ENCODE assay signal across 29 cellular contexts in genomic region chr10:80451132-80451531, GRCh38.
"Had no signal": no experiment of that assay in that cellular context is flagged by ENCODE, and none has a peak within 500 bp of the region (broad histone marks: within the 10 kb centered on the region; RNA-seq: fewer than 3 reads in every experiment).

No MANE protein-coding gene starts in this region.

- H3K27ac ChIP-seq: left lung, lower lobe of right lung, pancreas, prostate gland, stomach, suprapubic skin, uterus had no signal

- ATAC-seq: left colon; left lung; lower lobe of right lung; naive thymus-derived CD8-positive, alpha-beta T cell; pancreas; right cardiac atrium; sciatic nerve; stimulated activated naive B cell treated with anti-CD40 and anti-IgM and Interleukin-4, amounts not matched to agents 10 μg/mL and 1 μg/mL and 100 μg/mL, for 72 hours; stimulated activated naive CD8-positive, alpha-beta T cell treated with anti-CD3 and anti-CD28 coated beads, Interleukin-15, Interleukin-2, amounts not matched to agents 100 U/mL and 50 U/mL, for 24 hours had no signal

- H3K4me3 Mint-ChIP-seq: immature natural killer cell; naive thymus-derived CD8-positive, alpha-beta T cell; nephron; neural crest cell; stimulated activated naive B cell treated with anti-CD40 and anti-IgM and Interleukin-4, amounts not matched to agents 10 μg/mL and 1 μg/mL and 100 μg/mL, for 72 hours; type B pancreatic cell had no signal

- DNase-seq: immature natural killer cell; kidney; left colon; left lung; lower lobe of right lung; mammary epithelial cell; mesenchymal stem cell; naive thymus-derived CD8-positive, alpha-beta T cell; nucleus accumbens; pancreas; retina; right cardiac atrium; stimulated activated CD4-positive, alpha-beta T cell treated with anti-CD3 and anti-CD28 coated beads, Interleukin-12 subunit alpha, Interleukin-12 subunit beta, amount 100 ng/mL, for 4 hours; stimulated activated CD4-positive, alpha-beta T cell treated with anti-CD3 and anti-CD28 coated beads, Interleukin-15, amount 100 ng/mL, for 24 hours; stimulated activated CD4-positive, alpha-beta T cell treated with anti-CD3 and anti-CD28 coated beads, Interleukin-2, amount 100 ng/mL, for 24 hours; stimulated activated CD4-positive, alpha-beta T cell treated with anti-CD3 and anti-CD28 coated beads, Interleukin-4, amount 100 ng/mL, for 1 hour; stimulated activated naive B cell treated with anti-CD40 and anti-IgM and Interleukin-4, amounts not matched to agents 10 μg/mL and 1 μg/mL and 100 μg/mL, for 72 hours; stimulated activated naive CD8-positive, alpha-beta T cell treated with anti-CD3 and anti-CD28 coated beads, Interleukin-15, Interleukin-2, amounts not matched to agents 100 U/mL and 50 U/mL, for 24 hours; stomach; uterus had no signal

- H3K36me3 ChIP-seq: left lung, lower lobe of right lung, pancreas, prostate gland, stomach, suprapubic skin, tibial nerve, uterus had no signal

- H3K27me3 ChIP-seq: left lung, pancreas, stomach, suprapubic skin, tibial nerve, uterus had no signal

- H3K27me3 Mint-ChIP-seq: naive thymus-derived CD8-positive, alpha-beta T cell; stimulated activated naive B cell treated with anti-CD40 and anti-IgM and Interleukin-4, amounts not matched to agents 10 μg/mL and 1 μg/mL and 100 μg/mL, for 72 hours; type B pancreatic cell had no signal

- H3K4me1 ChIP-seq: prostate gland had no signal

- H3K9me3 Mint-ChIP-seq: immature natural killer cell; naive thymus-derived CD8-positive, alpha-beta T cell; nephron; neural crest cell; stimulated activated naive B cell treated with anti-CD40 and anti-IgM and Interleukin-4, amounts not matched to agents 10 μg/mL and 1 μg/mL and 100 μg/mL, for 72 hours; type B pancreatic cell had no signal

- H3K27ac Mint-ChIP-seq: immature natural killer cell; naive thymus-derived CD8-positive, alpha-beta T cell; nephron; stimulated activated naive B cell treated with anti-CD40 and anti-IgM and Interleukin-4, amounts not matched to agents 10 μg/mL and 1 μg/mL and 100 μg/mL, for 72 hours; type B pancreatic cell had no signal

- H3K9me3 ChIP-seq: lower lobe of right lung, pancreas, prostate gland, stomach, suprapubic skin, uterus had no signal

- H3K4me3 ChIP-seq: left lung, lower lobe of right lung, pancreas, prostate gland, skin epidermis, stomach, suprapubic skin, tibial nerve, uterus had no signal

- FAIRE-seq: islet of Langerhans, kidney, pancreas had no signal

- H3K36me3 Mint-ChIP-seq: stimulated activated naive B cell treated with anti-CD40 and anti-IgM and Interleukin-4, amounts not matched to agents 10 μg/mL and 1 μg/mL and 100 μg/mL, for 72 hours had no signal
